Comparison of ENCODE assay signal across 9 cellular contexts in genomic region chr2:105417789-105418475, GRCh38. TPM values are rescaled to one million over a fixed set of nuclear protein-coding genes. Genes with fewer than 3 reads are reported as not detected.
A peak's percentile ranks its signal among the peaks of the same experiment; 100 is the strongest.
DNase-seq lines count a peak whose midpoint lies in the region; ATAC-seq and FAIRE-seq lines count a peak whose summit lies in the region.
"Had no signal": no experiment of that assay in that cellular context is flagged by ENCODE, and none has a peak within 500 bp of the region (broad histone marks: within the 10 kb centered on the region; RNA-seq: fewer than 3 reads in every experiment).

No MANE protein-coding gene starts in this region.

- H3K4me1 Mint-ChIP-seq in activated naive CD8-positive, alpha-beta T cell treated with anti-CD3 and anti-CD28 coated beads, Interleukin-2, amount 10 ng/mL, durations not matched to agents 7 days and 5 days, result peaks cover 2% of the 10 kb centered on the region
- peaks cover 0 to 2% of the 10 kb centered on the region in 2 donors for H3K4me1 Mint-ChIP-seq in effector memory CD8-positive, alpha-beta T cell (ENCODE audit: low read depth in 2 of 2)
- H3K4me1 Mint-ChIP-seq: CD4-positive, alpha-beta memory T cell had no signal

- peak overlapping the region; percentile 36 for H3K27ac ChIP-seq in right cardiac atrium (ENCODE audit: low read length)

- no peak overlapping the region for H3K4me3 Mint-ChIP-seq in activated naive CD8-positive, alpha-beta T cell treated with anti-CD3 and anti-CD28 coated beads, Interleukin-2, amount 10 ng/mL, durations not matched to agents 7 days and 5 days
- H3K4me3 Mint-ChIP-seq in effector memory CD8-positive, alpha-beta T cell, result no peak overlapping the region
- H3K4me3 Mint-ChIP-seq: CD4-positive, alpha-beta memory T cell had no signal

- DNase-seq in EL, result peak; percentile 48
- DNase-seq in HTR-8/SVneo (ENCODE audit: insufficient read length, low spot score), result peak; percentile 21
- no peak for DNase-seq in activated naive CD8-positive, alpha-beta T cell treated with anti-CD3 and anti-CD28 coated beads, Interleukin-2, amount 10 ng/mL, durations not matched to agents 7 days and 5 days
- no peak for DNase-seq in right cardiac atrium
- no peak for DNase-seq in anterior cingulate cortex (lab: John Stamatoyannopoulos, UW)
- DNase-seq in effector memory CD8-positive, alpha-beta T cell, result no peak
- DNase-seq: CD4-positive, alpha-beta memory T cell; NCI-H2081 treated with DMSO at 0.1 percent for 48 hours had no signal

- POLR2A ChIA-PET in activated naive CD8-positive, alpha-beta T cell treated with anti-CD3 and anti-CD28 coated beads, Interleukin-2, amount 10 ng/mL, durations not matched to agents 7 days and 5 days (lab: Charles Lee), result interaction anchor here (0.6 kb wide), 1 partner anchor 29 kb away, joined by 3 read pairs; no protein-coding TSS in a partner anchor

- intact Hi-C loops in right cardiac atrium (cut with DNase I), result no loop called here

- H3K27me3 Mint-ChIP-seq in activated naive CD8-positive, alpha-beta T cell treated with anti-CD3 and anti-CD28 coated beads, Interleukin-2, amount 10 ng/mL, durations not matched to agents 7 days and 5 days, result peaks cover 28% of the 10 kb centered on the region
- H3K27me3 Mint-ChIP-seq in effector memory CD8-positive, alpha-beta T cell, result peaks cover 48 to 70% of the 10 kb centered on the region in 2 donors

- no peaks in the 10 kb centered on the region for H3K36me3 Mint-ChIP-seq in activated naive CD8-positive, alpha-beta T cell treated with anti-CD3 and anti-CD28 coated beads, Interleukin-2, amount 10 ng/mL, durations not matched to agents 7 days and 5 days
- H3K36me3 Mint-ChIP-seq in effector memory CD8-positive, alpha-beta T cell (ENCODE audit: insufficient read depth), result no peaks in the 10 kb centered on the region
- H3K36me3 Mint-ChIP-seq: CD4-positive, alpha-beta memory T cell had no signal

- 74% methylated on average over 1 of the region's 1 CpG for WGBS in right cardiac atrium

- H3K9me3 Mint-ChIP-seq in activated naive CD8-positive, alpha-beta T cell treated with anti-CD3 and anti-CD28 coated beads, Interleukin-2, amount 10 ng/mL, durations not matched to agents 7 days and 5 days, result peaks cover 5% of the 10 kb centered on the region
- H3K9me3 Mint-ChIP-seq in effector memory CD8-positive, alpha-beta T cell, result peaks cover 0 to 4% of the 10 kb centered on the region in 2 donors

- H3K27me3 ChIP-seq in right cardiac atrium (ENCODE audit: control insufficient read depth, insufficient read depth), result no peaks in the 10 kb centered on the region

- no peak for FAIRE-seq in HTR-8/SVneo (lab: Jason Lieb, UNC)

- ATAC-seq in activated naive CD8-positive, alpha-beta T cell treated with anti-CD3 and anti-CD28 coated beads, Interleukin-2, amount 10 ng/mL, durations not matched to agents 7 days and 5 days (ENCODE audit: low read depth), result peak; percentile 36
- ATAC-seq in right cardiac atrium (no peak), HG03565 (IDR thresholded peaks at IDR 0.05; ENCODE audit: unreplicated experiment) (no peak)
- ATAC-seq in effector memory CD8-positive, alpha-beta T cell (replicated peaks), result no peak

- peaks cover 4% of the 10 kb centered on the region for H3K4me1 ChIP-seq in right cardiac atrium (ENCODE audit: control insufficient read depth, insufficient read depth, low read length)

- no peaks in the 10 kb centered on the region for H3K9me3 ChIP-seq in right cardiac atrium (ENCODE audit: control insufficient read depth, low read length)

- no peak overlapping the region for H3K4me3 ChIP-seq in right cardiac atrium (ENCODE audit: low read length)

- H3K27ac Mint-ChIP-seq in activated naive CD8-positive, alpha-beta T cell treated with anti-CD3 and anti-CD28 coated beads, Interleukin-2, amount 10 ng/mL, durations not matched to agents 7 days and 5 days, result no peak overlapping the region
- H3K27ac Mint-ChIP-seq in effector memory CD8-positive, alpha-beta T cell, result no peak overlapping the region

RNA-seq across cellular contexts. Expression of gene FHL2, which starts 19.1 kb away (rescaled TPM):
- total RNA-seq in activated naive CD8-positive, alpha-beta T cell treated with anti-CD3 and anti-CD28 coated beads, Interleukin-2, amount 10 ng/mL, durations not matched to agents 7 days and 5 days, result 1 to 10 TPM in 1 of 2 experiments, under 1 TPM in 1; 0.80 to 1.1 TPM
- total RNA-seq in right cardiac atrium, result 100 to 1,000 TPM; 423 to 631 (median 511) TPM
- 410 TPM for polyA plus RNA-seq in right cardiac atrium

Comparison
In these comparisons a context has a peak if more than half of its experiments do, and no peak if none do; other contexts are left out.
1. DNase-seq: peak in EL (single experiment) and HTR-8/SVneo (single experiment); none in activated naive CD8-positive, alpha-beta T cell treated with anti-CD3 and anti-CD28 coated beads, Interleukin-2, amount 10 ng/mL, durations not matched to agents 7 days and 5 days (single experiment), right cardiac atrium (0 of 3), anterior cingulate cortex (0 of 58) and effector memory CD8-positive, alpha-beta T cell (0 of 3).
2. RNA of gene FHL2, which starts 19.1 kb away (total RNA-seq): 423 to 631 TPM in right cardiac atrium; 0.80 to 1.1 TPM in activated naive CD8-positive, alpha-beta T cell treated with anti-CD3 and anti-CD28 coated beads, Interleukin-2, amount 10 ng/mL, durations not matched to agents 7 days and 5 days; every median in the first group is over 100 times any median in the second.